ENCODE assay signal across 7 cellular contexts in the genomic region with DNA sequence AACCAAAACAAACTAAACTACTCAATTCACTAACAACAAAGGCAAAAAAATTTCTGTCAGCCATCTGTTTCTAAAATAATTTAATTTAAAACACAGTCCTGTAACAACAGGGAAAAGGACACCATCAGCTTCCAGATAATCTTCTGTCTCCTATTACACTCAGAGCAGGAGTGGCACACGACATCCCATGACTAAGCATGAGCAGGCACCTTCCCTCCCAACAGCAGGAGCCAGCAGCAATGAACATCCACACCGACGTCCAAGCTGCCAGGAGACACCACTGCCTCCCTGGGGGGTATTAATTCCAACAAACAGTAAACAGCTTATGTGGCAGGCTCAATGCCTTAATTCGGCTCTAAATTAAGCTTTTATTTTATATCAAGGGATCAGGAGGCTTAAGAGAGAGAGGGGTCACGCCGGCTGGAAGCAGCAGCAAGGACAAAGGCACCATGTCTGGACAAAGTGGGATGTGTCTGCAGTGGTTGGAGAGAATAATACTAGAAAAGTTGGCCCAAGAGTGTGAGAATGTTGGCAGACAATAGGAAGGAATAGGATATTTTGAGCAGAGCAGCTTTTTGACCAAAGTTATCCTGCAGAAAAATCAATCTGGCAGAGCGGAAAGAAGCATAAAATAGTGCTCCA. TPM values are rescaled to one million over a fixed set of nuclear protein-coding genes. Genes with fewer than 3 reads are reported as not detected.
A peak's percentile ranks its signal among the peaks of the same experiment; 100 is the strongest.
DNase-seq lines count a peak whose midpoint lies in the region; ATAC-seq, FAIRE-seq and TF ChIP-seq lines count a peak whose summit lies in the region.

No MANE protein-coding gene starts in this region.

- peak overlapping the region; percentile 43 for H3K27ac ChIP-seq in foreskin keratinocyte
- no peak overlapping the region for H3K27ac ChIP-seq in small intestine (ENCODE audit: low read depth in 1 of 2, low read length in 1 of 2)

- TF ChIP-seq CTCF in foreskin keratinocyte (conservative IDR thresholded peaks at IDR 0.05): no peak

- no peak overlapping the region for H3K4me3 ChIP-seq in small intestine (ENCODE audit: low read depth in 1 of 2, low read length in 2 of 2)

- H3K4me1 ChIP-seq in foreskin keratinocyte (peaks cover 20% of the 10 kb centered on the region), small intestine (ENCODE audit: control insufficient read depth in 2 of 2, insufficient read depth in 1 of 2, low read depth in 1 of 2, low read length in 1 of 2) (peaks cover 0 to 3% of the 10 kb centered on the region in 2 donors)

- H3K27me3 ChIP-seq in foreskin keratinocyte (no peaks in the 10 kb centered on the region), small intestine (ENCODE audit: control insufficient read depth in 2 of 2, insufficient read depth in 2 of 2, low read length in 2 of 2) (no peaks in the 10 kb centered on the region)

- no peaks in the 10 kb centered on the region for H3K9me3 ChIP-seq in small intestine (ENCODE audit: control insufficient read depth, low read depth)

- no peaks in the 10 kb centered on the region for H3K36me3 ChIP-seq in small intestine (ENCODE audit: control insufficient read depth in 2 of 2, insufficient read depth in 2 of 2, low read length in 2 of 2)

- 46 to 58% (median 57%) methylated on average over 7 of the region's 7 CpGs for WGBS in small intestine, 3 donors

- ATAC-seq in foreskin keratinocyte (peak; percentile 97), HG02852 (IDR thresholded peaks at IDR 0.05; ENCODE audit: unreplicated experiment) (no peak)

- DNase-seq in HS-27A (ENCODE audit: low read depth) (peak; percentile 11), SHP77 treated with DMSO at 0.1 percent for 48 hours (lab: John Stamatoyannopoulos, UW) (peak; percentile 27), foreskin keratinocyte (peak; percentile 52 to 76), small intestine (peak; percentile 46)
- no peak for DNase-seq in activated CD4-positive, alpha-beta T cell treated with anti-CD3 and anti-CD28 coated beads for 48 hours
- DNase-seq in stimulated activated CD4-positive, alpha-beta T cell treated with anti-CD3 and anti-CD28 coated beads, Interleukin-4, amount 100 ng/mL, for 24 hours: no peak

- no peak for FAIRE-seq in small intestine (lab: Jason Lieb, UNC)

RNA-seq across cellular contexts. Expression of a gene that starts 45.6 kb away (rescaled TPM):
- total RNA-seq in foreskin keratinocyte: 4.9 and 5.1 TPM in 2 replicates
- polyA plus RNA-seq in foreskin keratinocyte: 1.1 and 1.2 TPM in 2 replicates
- polyA plus RNA-seq in small intestine: 1 to 10 TPM in 1 of 3 donors, under 1 TPM in 2; under 0.01 to 2.1 (median 0.27) TPM

Comparison
In these comparisons a context has a peak if more than half of its experiments do, and no peak if none do; other contexts are left out.
1. DNase-seq: peak in HS-27A (single experiment), SHP77 treated with DMSO at 0.1 percent for 48 hours (single experiment), foreskin keratinocyte (2 of 2) and small intestine (single experiment); none in activated CD4-positive, alpha-beta T cell treated with anti-CD3 and anti-CD28 coated beads for 48 hours (single experiment) and stimulated activated CD4-positive, alpha-beta T cell treated with anti-CD3 and anti-CD28 coated beads, Interleukin-4, amount 100 ng/mL, for 24 hours (single experiment).